ENCODE assay signal across 21 cellular contexts in the genomic region with DNA sequence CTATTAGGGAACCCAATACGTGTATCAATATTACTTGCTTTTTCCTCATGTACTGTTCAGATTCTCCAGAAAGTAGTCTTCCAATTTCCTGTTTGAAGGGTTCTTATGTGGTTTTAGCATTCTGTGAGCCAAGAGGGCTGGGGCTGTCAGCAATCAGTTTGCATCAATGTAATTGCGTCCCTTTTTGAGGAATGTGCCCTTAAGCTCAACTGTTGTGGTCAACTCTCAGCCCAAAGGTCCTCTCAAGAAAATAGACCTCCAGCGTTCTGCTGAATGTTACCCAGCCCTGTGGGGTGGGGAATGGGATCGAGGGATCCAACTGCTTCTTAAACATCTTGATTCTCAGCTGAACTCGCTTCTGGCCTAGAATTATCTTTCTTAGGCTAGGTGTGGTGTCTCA. TPM values are rescaled to one million over a fixed set of nuclear protein-coding genes. Genes with fewer than 3 reads are reported as not detected.
A peak's percentile ranks its signal among the peaks of the same experiment; 100 is the strongest.
DNase-seq lines count a peak whose midpoint lies in the region; ATAC-seq, FAIRE-seq and TF ChIP-seq lines count a peak whose summit lies in the region.
"Had no signal": no experiment of that assay in that cellular context is flagged by ENCODE, and none has a peak within 500 bp of the region (broad histone marks: within the 10 kb centered on the region; RNA-seq: fewer than 3 reads in every experiment).

No MANE protein-coding gene starts in this region.

- peaks cover 1% of the 10 kb centered on the region for H3K4me1 Mint-ChIP-seq in astrocyte (ENCODE audit: low read depth, unreplicated experiment)
- no peaks in the 10 kb centered on the region for H3K4me1 Mint-ChIP-seq in activated T-helper 17 cell treated with anti-CD3 and anti-CD28 coated beads, Interleukin-2, amount 50 U/mL, for 72 hours
- H3K4me1 Mint-ChIP-seq: B cell; CD4-positive, CD25-positive, alpha-beta regulatory T cell had no signal

- TF ChIP-seq CTCF in astrocyte (IDR thresholded peaks at IDR 0.05; ENCODE audit: insufficient read depth, low read depth, low read length) = no peak

- H3K27ac ChIP-seq in astrocyte (ENCODE audit: low read depth, low read length) = no peak overlapping the region
- H3K27ac ChIP-seq: 22Rv1, BLaER1, C4-2B had no signal

- H3K36me3 Mint-ChIP-seq in astrocyte (ENCODE audit: low read depth, unreplicated experiment) = no peaks in the 10 kb centered on the region
- H3K36me3 Mint-ChIP-seq in activated T-helper 17 cell treated with anti-CD3 and anti-CD28 coated beads, Interleukin-2, amount 50 U/mL, for 72 hours (ENCODE audit: low read depth) = no peaks in the 10 kb centered on the region
- H3K36me3 Mint-ChIP-seq: CD4-positive, CD25-positive, alpha-beta regulatory T cell; CD8-positive, alpha-beta T cell had no signal

- H3K4me3 Mint-ChIP-seq in astrocyte (ENCODE audit: unreplicated experiment) = no peak overlapping the region
- H3K4me3 Mint-ChIP-seq in activated T-helper 17 cell treated with anti-CD3 and anti-CD28 coated beads, Interleukin-2, amount 50 U/mL, for 72 hours = no peak overlapping the region
- H3K4me3 Mint-ChIP-seq: B cell; CD4-positive, CD25-positive, alpha-beta regulatory T cell; CD8-positive, alpha-beta T cell; GM23338; H9; HFFc6 had no signal

- no peaks in the 10 kb centered on the region for H3K4me1 ChIP-seq in astrocyte (ENCODE audit: insufficient read depth, low read length)
- H3K4me1 ChIP-seq: BLaER1, Caco-2 had no signal

- no peak for FAIRE-seq in astrocyte (lab: Jason Lieb, UNC)
- FAIRE-seq: GM12891, GM18507 had no signal

- peak; percentile 13 for DNase-seq in NCI-H748 (lab: John Stamatoyannopoulos, UW; ENCODE audit: unreplicated experiment)
- no peak for DNase-seq in NCI-H748 treated with DMSO at 0.1 percent for 48 hours (lab: John Stamatoyannopoulos, UW)
- DNase-seq in astrocyte (ENCODE audit: low read depth) = peak; percentile 36
- peak; percentile 18 for DNase-seq in fibroblast of peridontal ligament (ENCODE audit: extremely low read depth)
- DNase-seq: Caco-2; CD4-positive, CD25-positive, alpha-beta regulatory T cell; CD8-positive, alpha-beta T cell; DMS153; DND-41; GF-D8; H9; HFFc6 had no signal

- no peaks in the 10 kb centered on the region for H3K27me3 Mint-ChIP-seq in astrocyte (ENCODE audit: low read depth, unreplicated experiment)
- H3K27me3 Mint-ChIP-seq in activated T-helper 17 cell treated with anti-CD3 and anti-CD28 coated beads, Interleukin-2, amount 50 U/mL, for 72 hours = no peaks in the 10 kb centered on the region
- H3K27me3 Mint-ChIP-seq: B cell; CD4-positive, CD25-positive, alpha-beta regulatory T cell had no signal

- H2AFZ ChIP-seq in astrocyte (ENCODE audit: low read depth, low read length) = no peak overlapping the region
- H2AFZ ChIP-seq: GM23338 had no signal

- H3K9me3 Mint-ChIP-seq in astrocyte (ENCODE audit: unreplicated experiment) = no peaks in the 10 kb centered on the region
- no peaks in the 10 kb centered on the region for H3K9me3 Mint-ChIP-seq in activated T-helper 17 cell treated with anti-CD3 and anti-CD28 coated beads, Interleukin-2, amount 50 U/mL, for 72 hours
- H3K9me3 Mint-ChIP-seq: CD4-positive, CD25-positive, alpha-beta regulatory T cell; CD8-positive, alpha-beta T cell; GM23338; H9; HFFc6 had no signal

- H3K27ac Mint-ChIP-seq in astrocyte (ENCODE audit: unreplicated experiment) = no peak overlapping the region
- H3K27ac Mint-ChIP-seq in activated T-helper 17 cell treated with anti-CD3 and anti-CD28 coated beads, Interleukin-2, amount 50 U/mL, for 72 hours = no peak overlapping the region
- H3K27ac Mint-ChIP-seq: B cell; CD8-positive, alpha-beta T cell; GM23338; H9; HFFc6 had no signal

- H4K20me1 ChIP-seq in astrocyte (ENCODE audit: insufficient read depth, low read length) = no peaks in the 10 kb centered on the region
- H4K20me1 ChIP-seq: BLaER1 had no signal

- ATAC-seq in HG03442 (IDR thresholded peaks at IDR 0.05; ENCODE audit: unreplicated experiment) = no peak
- ATAC-seq in activated T-helper 17 cell treated with anti-CD3 and anti-CD28 coated beads, Interleukin-2, amount 50 U/mL, for 72 hours (replicated peaks) = no peak
- ATAC-seq: CD8-positive, alpha-beta T cell; GM23338 had no signal

- no peaks in the 10 kb centered on the region for H3K79me2 ChIP-seq in astrocyte (ENCODE audit: insufficient read depth, low read length)

- H3K4me2 ChIP-seq in astrocyte (ENCODE audit: low read length) = no peak overlapping the region
- H3K4me2 ChIP-seq: BLaER1, GM23338 had no signal

- no peak overlapping the region for H3K9ac ChIP-seq in astrocyte (ENCODE audit: low read length)
- H3K9ac ChIP-seq: BLaER1 had no signal

- H3K9me3 ChIP-seq in astrocyte (ENCODE audit: insufficient read depth, low read depth, low read length) = no peaks in the 10 kb centered on the region
- H3K9me3 ChIP-seq: BLaER1, Caco-2 had no signal

- no peak overlapping the region for H3K4me3 ChIP-seq in astrocyte (ENCODE audit: insufficient read depth, low read depth, low read length)
- H3K4me3 ChIP-seq: BLaER1, GM23338 had no signal

- H3K36me3 ChIP-seq in astrocyte (ENCODE audit: insufficient read depth, low read length) = no peaks in the 10 kb centered on the region
- H3K36me3 ChIP-seq: BLaER1 had no signal

- no peaks in the 10 kb centered on the region for H3K27me3 ChIP-seq in astrocyte (ENCODE audit: insufficient read depth, low read length)
- H3K27me3 ChIP-seq: BLaER1 had no signal

RNA-seq across cellular contexts. Expression of a gene that starts 43.8 kb away (rescaled TPM):
- 4.5 and 4.7 TPM in 2 replicates for total RNA-seq in astrocyte
- 1 to 10 TPM; 1.2 to 1.4 TPM for total RNA-seq in activated T-helper 17 cell treated with anti-CD3 and anti-CD28 coated beads, Interleukin-2, amount 50 U/mL, for 72 hours
